In genomic region chr1:55320891-55321290, GRCh38 we compare ENCODE assay signal across 1 cellular context.
TF ChIP-seq lines count a peak whose summit lies in the region.

No MANE protein-coding gene starts in this region.

TF ChIP-seq in IMR-90, 13 proteins besides CTCF, POLR2A, EP300 and RAD21:
- TF ChIP-seq RFX5 (IDR thresholded peaks at IDR 0.05; ENCODE audit: low read depth, low read length) (no peak), BHLHE40 (IDR thresholded peaks at IDR 0.05; ENCODE audit: low read depth, low read length) (no peak), RCOR1 (IDR thresholded peaks at IDR 0.05; ENCODE audit: insufficient replicate concordance, low read length) (no peak), SMC3 (IDR thresholded peaks at IDR 0.05; ENCODE audit: low read depth, low read length) (no peak), MAZ (IDR thresholded peaks at IDR 0.05; ENCODE audit: borderline replicate concordance, low read depth, low read length) (no peak), MXI1 (IDR thresholded peaks at IDR 0.05; ENCODE audit: borderline replicate concordance, low read depth, low read length) (no peak)
